8 cellular contexts compared by ENCODE assay signal in the genomic region with DNA sequence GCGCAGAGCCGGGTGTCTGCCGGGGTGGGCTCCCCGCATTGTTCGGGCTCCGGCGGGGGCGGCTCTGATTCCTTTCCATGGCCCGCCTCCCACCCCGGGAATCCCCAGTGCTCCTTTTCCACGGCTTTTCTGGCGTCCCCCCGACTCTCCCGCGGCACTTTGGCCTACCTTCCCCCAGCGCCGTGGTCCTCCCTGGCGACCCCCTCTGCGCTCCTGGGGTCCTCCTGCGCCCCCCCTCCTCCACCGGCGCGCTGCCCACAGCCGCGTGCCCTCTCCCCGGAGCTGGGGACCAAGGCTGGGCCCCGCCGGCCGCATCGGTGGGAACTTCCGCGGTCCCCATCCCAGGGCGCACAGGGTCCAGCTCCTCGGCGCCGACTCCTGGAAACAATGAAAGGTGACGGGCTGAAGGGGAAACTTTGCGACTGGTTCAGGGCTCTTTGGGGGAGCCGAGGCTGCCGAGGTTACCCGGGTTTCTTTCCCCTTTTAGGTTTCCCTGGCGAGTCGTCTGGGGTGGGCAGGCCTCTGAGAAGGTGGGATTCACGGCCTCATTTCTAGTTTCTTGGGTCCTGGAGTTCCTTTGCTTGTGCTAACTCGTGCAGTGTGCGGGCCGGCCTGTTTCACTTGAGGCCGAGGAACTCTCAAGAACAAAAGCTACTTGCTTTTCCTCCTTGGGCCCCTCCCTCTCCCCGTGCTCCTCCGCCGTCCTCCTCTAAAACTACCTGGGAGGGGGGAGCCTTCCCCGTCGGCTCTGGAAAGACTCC. TPM values are rescaled to one million over a fixed set of nuclear protein-coding genes. Genes with fewer than 3 reads are reported as not detected.
DNase-seq lines count a peak whose midpoint lies in the region; ATAC-seq and TF ChIP-seq lines count a peak whose summit lies in the region.

No MANE protein-coding gene starts in this region.

- TF ChIP-seq CTCF in BE2C (IDR thresholded peaks at IDR 0.05; ENCODE audit: low read depth, low read length), result no peak

- H3K27me3 ChIP-seq in BE2C, result peaks cover 6% of the 10 kb centered on the region
- H3K27me3 ChIP-seq in esophagus (ENCODE audit: control insufficient read depth in 1 of 2, insufficient read depth in 2 of 2, low read length in 2 of 2), result no peaks in the 10 kb centered on the region
- no peaks in the 10 kb centered on the region for H3K27me3 ChIP-seq in naive thymus-derived CD4-positive, alpha-beta T cell (ENCODE audit: control insufficient read depth in 2 of 2, insufficient read depth in 2 of 2, low read length in 2 of 2)

- intact Hi-C loops in naive thymus-derived CD4-positive, alpha-beta T cell (cut with micrococcal nuclease), result loop anchor here in 1 of 2 donors (1.0 to 5.0 kb wide), 4 partner anchors 130 to 880 kb away; a partner anchor contains a TSS

- peaks cover under 1% of the 10 kb centered on the region for H3K36me3 Mint-ChIP-seq in IgD-negative memory B cell
- H3K36me3 Mint-ChIP-seq in naive thymus-derived CD4-positive, alpha-beta T cell, result peaks cover 4 to 12% (median 6%) of the 10 kb centered on the region in 5 donors

- peak overlapping the region; percentile 99 for H3K27ac ChIP-seq in esophagus (ENCODE audit: low read depth in 2 of 2, low read length in 1 of 2)
- H3K27ac ChIP-seq in naive thymus-derived CD4-positive, alpha-beta T cell (ENCODE audit: low read depth, low read length), result peak overlapping the region; percentile 96

- no peaks in the 10 kb centered on the region for H3K9me3 Mint-ChIP-seq in IgD-negative memory B cell
- peaks cover 0 to 4% (median 0%) of the 10 kb centered on the region in 11 donors for H3K9me3 Mint-ChIP-seq in naive thymus-derived CD4-positive, alpha-beta T cell

- H3K9me3 ChIP-seq in BE2C, result no peaks in the 10 kb centered on the region
- no peaks in the 10 kb centered on the region for H3K9me3 ChIP-seq in esophagus (ENCODE audit: control insufficient read depth in 2 of 2, insufficient read depth in 1 of 2, low read depth in 1 of 2, low read length in 1 of 2)
- H3K9me3 ChIP-seq in naive thymus-derived CD4-positive, alpha-beta T cell (ENCODE audit: control insufficient read depth in 2 of 3, low read length in 3 of 3), result no peaks in the 10 kb centered on the region

- H3K36me3 ChIP-seq in BE2C, result no peaks in the 10 kb centered on the region
- no peaks in the 10 kb centered on the region for H3K36me3 ChIP-seq in esophagus (ENCODE audit: control insufficient read depth in 2 of 2, insufficient read depth in 2 of 2, low read length in 1 of 2)
- H3K36me3 ChIP-seq in naive thymus-derived CD4-positive, alpha-beta T cell (ENCODE audit: control insufficient read depth in 2 of 3, insufficient read depth in 3 of 3, low read length in 3 of 3), result peaks cover 0 to 12% (median under 1%) of the 10 kb centered on the region in 3 experiments

- H3K4me3 Mint-ChIP-seq in IgD-negative memory B cell, result peak overlapping the region; percentile 93 to 98 (median 98)
- H3K4me3 Mint-ChIP-seq in naive thymus-derived CD4-positive, alpha-beta T cell, result peak overlapping the region; percentile 85 to 96 (median 94)

- DNase-seq in BE2C (no peak), activated T-cell treated with anti-CD3 and anti-CD28 coated beads for 4 hours (peak; percentile 17), ureter (ENCODE audit: low spot score) (peak; percentile 73), NOMO-1 treated with dmso at 0.1 percent for 144 hours (lab: John Stamatoyannopoulos, UW; ENCODE audit: unreplicated experiment) (no peak)
- DNase-seq in naive thymus-derived CD4-positive, alpha-beta T cell, result peak; percentile 11 to 51 (median 33)

- H3K27me3 Mint-ChIP-seq in IgD-negative memory B cell, result peaks cover 1% of the 10 kb centered on the region
- no peaks in the 10 kb centered on the region for H3K27me3 Mint-ChIP-seq in naive thymus-derived CD4-positive, alpha-beta T cell

- H3K27ac Mint-ChIP-seq in IgD-negative memory B cell, result peak overlapping the region; percentile 98 to 100 (median 100)
- H3K27ac Mint-ChIP-seq in naive thymus-derived CD4-positive, alpha-beta T cell, result peak overlapping the region; percentile 96 to 100 (median 99)

- CTCF ChIA-PET in naive thymus-derived CD4-positive, alpha-beta T cell (lab: Charles Lee), result interaction anchor here (0.5 to 4.6 kb wide), 10 partner anchors 10 to 238 kb away, joined by 3 to 46 read pairs (median 8); a partner anchor contains a TSS

- 1 to 3% methylated on average over 48 to 53 of the region's 53 CpGs for WGBS in esophagus, 2 donors

- no peak for ATAC-seq in naive thymus-derived CD4-positive, alpha-beta T cell
- ATAC-seq in GM18858 (IDR thresholded peaks at IDR 0.05; ENCODE audit: unreplicated experiment), result no peak

- peaks cover 17 to 42% (median 20%) of the 10 kb centered on the region in 3 donors for H3K4me1 Mint-ChIP-seq in IgD-negative memory B cell
- H3K4me1 Mint-ChIP-seq in naive thymus-derived CD4-positive, alpha-beta T cell, result peaks cover 10 to 60% (median 33%) of the 10 kb centered on the region in 7 donors

- H3K4me1 ChIP-seq in BE2C (no peaks in the 10 kb centered on the region), esophagus (ENCODE audit: control insufficient read depth in 2 of 2, insufficient read depth in 2 of 2, low read length in 1 of 2) (peaks cover 0 to 4% of the 10 kb centered on the region in 2 donors)
- peaks cover 20 to 24% of the 10 kb centered on the region in 2 donors for H3K4me1 ChIP-seq in naive thymus-derived CD4-positive, alpha-beta T cell (ENCODE audit: control insufficient read depth in 2 of 2, insufficient read depth in 2 of 2, low read length in 2 of 2)

- H3K4me3 ChIP-seq in BE2C (ENCODE audit: low read depth, low read length), result peak overlapping the region; percentile 64
- peak overlapping the region; percentile 83 to 93 for H3K4me3 ChIP-seq in esophagus (ENCODE audit: low read depth in 1 of 2, low read length in 2 of 2)
- peak overlapping the region; percentile 86 for H3K4me3 ChIP-seq in naive thymus-derived CD4-positive, alpha-beta T cell (ENCODE audit: low read length)

- POLR2A ChIA-PET in naive thymus-derived CD4-positive, alpha-beta T cell (lab: Charles Lee), result interaction anchor here (0.7 to 5.7 kb wide), 17 partner anchors 11 to 453 kb away, joined by 3 to 90 read pairs (median 7); a partner anchor contains a TSS

RNA-seq across cellular contexts. Expression of a gene that starts 2.2 kb away (rescaled TPM):
- not detected for polyA plus RNA-seq in BE2C (2012; ENCODE audit: insufficient read depth, insufficient read length, low read depth)
- 38.7 TPM for polyA plus RNA-seq in IgD-negative memory B cell
- polyA plus RNA-seq in esophagus, result 10 to 100 TPM; 25.1 to 29.7 TPM
- total RNA-seq in naive thymus-derived CD4-positive, alpha-beta T cell, result 10 to 100 TPM; 15.4 to 88.7 (median 63.6) TPM
- polyA plus RNA-seq in naive thymus-derived CD4-positive, alpha-beta T cell, result 10 to 100 TPM; 23.6 to 38.8 TPM
- 64.0 TPM for total RNA-seq in ureter

Comparison
In these comparisons a context has a peak if more than half of its experiments do, and no peak if none do; other contexts are left out.
1. DNase-seq: peak in activated T-cell treated with anti-CD3 and anti-CD28 coated beads for 4 hours (single experiment), naive thymus-derived CD4-positive, alpha-beta T cell (9 of 9) and ureter (single experiment); none in BE2C (single experiment) and NOMO-1 treated with dmso at 0.1 percent for 144 hours (single experiment).
2. Peak in every context shown above with its lines, with median percentiles within 50 percentile points of each other: H3K4me3 ChIP-seq.